ENCODE assay signal across 8 cellular contexts in the genomic region with DNA sequence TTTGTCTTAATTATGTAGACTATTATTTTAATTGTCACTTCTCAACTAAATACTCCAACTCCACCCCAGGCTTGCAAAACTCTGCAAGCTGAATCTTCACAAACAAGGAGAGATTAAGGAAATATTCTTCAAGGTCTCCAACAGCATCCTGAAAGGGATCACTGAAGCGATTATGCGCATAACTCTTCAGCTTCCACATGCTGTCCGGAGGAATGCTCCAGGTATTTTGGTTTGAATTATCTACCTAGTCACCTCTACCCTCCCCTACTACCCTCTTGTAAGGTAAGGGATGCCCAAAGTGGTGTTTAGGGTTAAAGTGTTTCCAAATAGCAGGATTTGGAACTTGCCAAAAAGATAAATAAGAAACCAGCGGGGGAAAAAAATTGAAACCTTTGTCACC. TPM values are rescaled to one million over a fixed set of nuclear protein-coding genes. Genes with fewer than 3 reads are reported as not detected.
A peak's percentile ranks its signal among the peaks of the same experiment; 100 is the strongest.
DNase-seq lines count a peak whose midpoint lies in the region; TF ChIP-seq lines count a peak whose summit lies in the region.

No MANE protein-coding gene starts in this region.

- peaks cover 0 to 27% (median 10%) of the 10 kb centered on the region in 11 experiments; a peak in 15 of 22 replicates for H3K36me3 ChIP-seq in BLaER1 treated with 17β-estradiol and CSF1 and Interleukin-3, amounts not matched to agents 10 nM and 100 nM
- H3K36me3 ChIP-seq in KMS-11 (ENCODE audit: insufficient read depth) = no peaks in the 10 kb centered on the region

- TF ChIP-seq CTCF in KMS-11 (conservative IDR thresholded peaks at IDR 0.05; ENCODE audit: low read depth, low read length) (no peak), coronary artery (IDR thresholded peaks at IDR 0.05) (no peak), neural crest cell (conservative IDR thresholded peaks at IDR 0.05) (no peak)

- peaks cover 61% of the 10 kb centered on the region for H3K4me1 Mint-ChIP-seq in neural crest cell

- H3K27me3 ChIP-seq in BLaER1 treated with 17β-estradiol and CSF1 and Interleukin-3, amounts not matched to agents 10 nM and 100 nM = peaks cover 0 to 55% (median 26%) of the 10 kb centered on the region in 11 experiments; a peak in 15 of 22 replicates
- H3K27me3 ChIP-seq in KMS-11 (ENCODE audit: insufficient read depth, low read depth) = no peaks in the 10 kb centered on the region

- H3K79me2 ChIP-seq in KMS-11 (ENCODE audit: insufficient read depth, low read depth) = peaks cover 50% of the 10 kb centered on the region; the same call in 1 of the 2 replicates

- H3K4me3 ChIP-seq in BLaER1 treated with 17β-estradiol and CSF1 and Interleukin-3, amounts not matched to agents 10 nM and 100 nM = peak overlapping the region; percentile 74 to 92 (median 88)
- no peak overlapping the region for H3K4me3 ChIP-seq in KMS-11 (IDR thresholded peaks at IDR 0.05; ENCODE audit: insufficient read depth, low read depth, low read length)
- peak overlapping the region; percentile 80 for H3K4me3 ChIP-seq in coronary artery

- peaks cover 12% of the 10 kb centered on the region for H3K27me3 Mint-ChIP-seq in neural crest cell (ENCODE audit: low read depth)

- peaks cover 28 to 51% (median 47%) of the 10 kb centered on the region in 10 experiments for H3K4me1 ChIP-seq in BLaER1 treated with 17β-estradiol and CSF1 and Interleukin-3, amounts not matched to agents 10 nM and 100 nM
- H3K4me1 ChIP-seq in KMS-11 (ENCODE audit: low read depth, poor library complexity, severe bottlenecking) = peaks cover 30% of the 10 kb centered on the region

- peak overlapping the region in 9 of 11 experiments; percentile 89 to 98 (median 96); a peak in 15 of 22 replicates for H3K27ac ChIP-seq in BLaER1 treated with 17β-estradiol and CSF1 and Interleukin-3, amounts not matched to agents 10 nM and 100 nM
- H3K27ac ChIP-seq in KMS-11 (peak overlapping the region; percentile 19; the same call in 1 of the 2 replicates), coronary artery (no peak overlapping the region)

- peak overlapping the region; percentile 92 for H3K4me3 Mint-ChIP-seq in neural crest cell

- peaks cover 6% of the 10 kb centered on the region for H3K36me3 Mint-ChIP-seq in neural crest cell (ENCODE audit: low read depth)

- peak overlapping the region; percentile 92 to 97 (median 95); a peak in 21 of 22 replicates for H3K9ac ChIP-seq in BLaER1 treated with 17β-estradiol and CSF1 and Interleukin-3, amounts not matched to agents 10 nM and 100 nM
- peak overlapping the region; percentile 79; the same call in 1 of the 2 replicates for H3K9ac ChIP-seq in KMS-11

- H2AFZ ChIP-seq in KMS-11 (ENCODE audit: low read depth) = peak overlapping the region; percentile 33; the same call in 1 of the 2 replicates

- peak overlapping the region; percentile 84 to 99 (median 95) for H3K4me2 ChIP-seq in BLaER1 treated with 17β-estradiol and CSF1 and Interleukin-3, amounts not matched to agents 10 nM and 100 nM
- H3K4me2 ChIP-seq in KMS-11 = peak overlapping the region; percentile 85

- DNase-seq in coronary artery (ENCODE audit: low spot score) (no peak), neural crest cell (ENCODE audit: low read depth, low spot score) (no peak), anterior cingulate cortex (lab: John Stamatoyannopoulos, UW) (no peak), NCI-H1417 treated with DMSO at 0.1 percent for 48 hours (lab: John Stamatoyannopoulos, UW) (no peak), GM03348 (ENCODE audit: low spot score) (no peak)
- DNase-seq in stimulated activated CD4-positive, alpha-beta T cell treated with anti-CD3 and anti-CD28 coated beads, Interleukin-12 subunit alpha, Interleukin-12 subunit beta, amount 100 ng/mL, for 4 hours = no peak

- no peaks in the 10 kb centered on the region for H3K9me3 ChIP-seq in BLaER1 treated with 17β-estradiol and CSF1 and Interleukin-3, amounts not matched to agents 10 nM and 100 nM (replicated peaks in 1 of 11)

- H3K27ac Mint-ChIP-seq in neural crest cell (ENCODE audit: unreplicated experiment) = no peak overlapping the region

- H4K20me1 ChIP-seq in BLaER1 treated with 17β-estradiol and CSF1 and Interleukin-3, amounts not matched to agents 10 nM and 100 nM = peaks cover 24 to 53% (median 48%) of the 10 kb centered on the region in 11 experiments; a peak in 21 of 22 replicates
- no peaks in the 10 kb centered on the region for H4K20me1 ChIP-seq in KMS-11 (ENCODE audit: insufficient read depth)

- H3K9me3 Mint-ChIP-seq in neural crest cell = no peaks in the 10 kb centered on the region

RNA-seq across cellular contexts. Expression of gene PTCH1, which starts 11.7 kb away (rescaled TPM):
- 70.8 and 75.6 TPM in 2 replicates for total RNA-seq in neural crest cell

Comparison
In these comparisons a context has a peak if more than half of its experiments do, and no peak if none do; other contexts are left out.
1. H3K27ac ChIP-seq: peak in BLaER1 treated with 17β-estradiol and CSF1 and Interleukin-3, amounts not matched to agents 10 nM and 100 nM (9 of 11) and KMS-11 (single experiment); none in coronary artery (0 of 2).